1 cellular context compared by ENCODE assay signal in genomic region chr11:114200351-114200750, GRCh38.
TF ChIP-seq lines count a peak whose summit lies in the region.

No MANE protein-coding gene starts in this region.

TF ChIP-seq in WTC11, 78 proteins besides CTCF, POLR2A, EP300 and RAD21 (continued from another document):
- no peak for TF ChIP-seq AFF4 (CRISPR knock-in tag; IDR thresholded peaks at IDR 0.05; ENCODE audit: borderline replicate concordance)
- no peak for TF ChIP-seq ZNF219 (CRISPR knock-in tag; IDR thresholded peaks at IDR 0.05; ENCODE audit: borderline replicate concordance)
- no peak for TF ChIP-seq STAT6 (CRISPR knock-in tag; conservative IDR thresholded peaks at IDR 0.05; ENCODE audit: low read depth)
- no peak for TF ChIP-seq ZNF121 (CRISPR knock-in tag; IDR thresholded peaks at IDR 0.05)
- TF ChIP-seq MYBL2 (CRISPR knock-in tag; IDR thresholded peaks at IDR 0.05), result no peak
- TF ChIP-seq ZNF425 (CRISPR knock-in tag; conservative IDR thresholded peaks at IDR 0.05), result no peak
- TF ChIP-seq TP53 (CRISPR knock-in tag; IDR thresholded peaks at IDR 0.05), result no peak
- no peak for TF ChIP-seq ZNF396 (CRISPR knock-in tag; IDR thresholded peaks at IDR 0.05; ENCODE audit: borderline replicate concordance)
- no peak for TF ChIP-seq ZNF281 (CRISPR knock-in tag; IDR thresholded peaks at IDR 0.05)
- no peak for TF ChIP-seq SMAD4 (CRISPR knock-in tag; IDR thresholded peaks at IDR 0.05)
- no peak for TF ChIP-seq ZMAT4 (CRISPR knock-in tag; IDR thresholded peaks at IDR 0.05)
